ENCODE assay signal across 1 cellular context in the genomic region with DNA sequence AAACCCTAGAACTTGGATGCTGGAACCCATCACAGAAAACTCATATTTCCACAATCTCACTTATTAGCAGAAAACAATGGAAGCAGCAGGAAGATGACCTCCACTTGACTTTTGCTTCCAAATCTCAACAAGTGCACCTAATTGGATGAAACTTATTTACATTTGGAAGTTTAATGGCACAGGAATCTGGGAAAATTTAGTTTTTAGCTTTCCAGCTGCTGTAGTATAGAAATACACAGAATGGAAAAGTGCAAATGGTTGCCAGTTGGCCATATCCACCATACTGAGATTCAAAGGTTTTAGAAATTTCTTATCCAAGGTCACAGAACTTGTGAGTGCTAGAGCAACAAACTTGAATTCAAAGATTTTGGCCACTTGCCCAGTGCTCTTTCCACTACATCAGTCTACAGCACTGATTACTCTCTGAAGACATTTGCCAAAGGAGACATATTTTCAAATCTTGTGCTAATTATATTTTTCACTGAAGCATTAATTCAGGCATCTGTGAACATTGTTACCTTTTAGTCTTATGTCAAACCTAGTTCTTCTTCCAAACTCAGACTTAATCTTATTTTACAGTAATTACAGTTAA.
TF ChIP-seq lines count a peak whose summit lies in the region.

No MANE protein-coding gene starts in this region.

TF ChIP-seq in GM23338, 12 proteins besides CTCF, POLR2A, EP300 and RAD21 (continued from another document):
- TF ChIP-seq ZNF462 (CRISPR knock-in tag; IDR thresholded peaks at IDR 0.05) (no peak), EZH2 (IDR thresholded peaks at IDR 0.05; ENCODE audit: low read depth, unreplicated experiment) (no peak), STAT1 (IDR thresholded peaks at IDR 0.05; ENCODE audit: unreplicated experiment) (no peak), CREB1 (CRISPR knock-in tag; IDR thresholded peaks at IDR 0.05; ENCODE audit: low read depth) (no peak), ZNF114 (CRISPR knock-in tag; IDR thresholded peaks at IDR 0.05) (no peak), REST (IDR thresholded peaks at IDR 0.05; ENCODE audit: unreplicated experiment) (no peak), NANOG (IDR thresholded peaks at IDR 0.05; ENCODE audit: borderline replicate concordance) (no peak), EZH2phosphoT487 (IDR thresholded peaks at IDR 0.05; ENCODE audit: unreplicated experiment) (no peak), POLR2AphosphoS5 (IDR thresholded peaks at IDR 0.05; ENCODE audit: low read depth) (no peak)
- TF ChIP-seq, protein P1, sequence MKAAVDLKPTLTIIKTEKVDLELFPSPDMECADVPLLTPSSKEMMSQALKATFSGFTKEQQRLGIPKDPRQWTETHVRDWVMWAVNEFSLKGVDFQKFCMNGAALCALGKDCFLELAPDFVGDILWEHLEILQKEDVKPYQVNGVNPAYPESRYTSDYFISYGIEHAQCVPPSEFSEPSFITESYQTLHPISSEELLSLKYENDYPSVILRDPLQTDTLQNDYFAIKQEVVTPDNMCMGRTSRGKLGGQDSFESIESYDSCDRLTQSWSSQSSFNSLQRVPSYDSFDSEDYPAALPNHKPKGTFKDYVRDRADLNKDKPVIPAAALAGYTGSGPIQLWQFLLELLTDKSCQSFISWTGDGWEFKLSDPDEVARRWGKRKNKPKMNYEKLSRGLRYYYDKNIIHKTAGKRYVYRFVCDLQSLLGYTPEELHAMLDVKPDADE (IDR thresholded peaks at IDR 0.05) = no peak
TF ChIP-seq in GM23338: peak in this region for 0.
